In genomic region chr11:821513-822371, GRCh38 we compare ENCODE assay signal across 10 cellular contexts. TPM values are rescaled to one million over a fixed set of nuclear protein-coding genes. Genes with fewer than 3 reads are reported as not detected.
DNase-seq lines count a peak whose midpoint lies in the region; ATAC-seq and TF ChIP-seq lines count a peak whose summit lies in the region.
"Had no signal": no experiment of that assay in that cellular context is flagged by ENCODE, and none has a peak within 500 bp of the region (broad histone marks: within the 10 kb centered on the region; RNA-seq: fewer than 3 reads in every experiment).

No MANE protein-coding gene starts in this region.

- WGBS in sigmoid colon, 2 donors: 77 to 78% methylated on average over 22 of the region's 22 CpGs

- TF ChIP-seq POLR2A in sigmoid colon (IDR thresholded peaks at IDR 0.05): no peak

- peaks cover 49% of the 10 kb centered on the region for H3K36me3 Mint-ChIP-seq in Caco-2 (ENCODE audit: insufficient read depth, unreplicated experiment)

- CTCF ChIA-PET in Caco-2 (lab: Charles Lee): no interaction called here
- CTCF ChIA-PET in RWPE1 (lab: Yijun Ruan, JAX): no interaction called here

- H3K27me3 ChIP-seq in Caco-2 (replicated peaks; ENCODE audit: control insufficient read depth, insufficient read depth, low read length) (no peaks in the 10 kb centered on the region), sigmoid colon (peaks cover 7 to 34% (median 30%) of the 10 kb centered on the region in 3 donors)

- TF ChIP-seq EP300 in sigmoid colon (IDR thresholded peaks at IDR 0.05): no peak

- no peaks in the 10 kb centered on the region for H3K9me3 Mint-ChIP-seq in Caco-2 (ENCODE audit: unreplicated experiment)

- H3K27ac Mint-ChIP-seq in Caco-2 (ENCODE audit: unreplicated experiment): no peak overlapping the region

- peaks cover 44% of the 10 kb centered on the region for H3K4me1 ChIP-seq in Caco-2
- peaks cover 0 to 40% (median 32%) of the 10 kb centered on the region in 4 donors for H3K4me1 ChIP-seq in sigmoid colon

- H3K27me3 Mint-ChIP-seq in Caco-2 (ENCODE audit: insufficient read depth, unreplicated experiment): no peaks in the 10 kb centered on the region

- POLR2A ChIA-PET in Caco-2 (lab: Charles Lee) (no interaction called here), RWPE1 (lab: Yijun Ruan, JAX; ENCODE audit: low non-redundant PET) (interaction anchor here (0.6 to 2.0 kb wide), 3 partner anchors 13 to 21 kb away, joined by 3 to 6 read pairs (median 3); partner anchors contain the start of genes POLR2L and TSPAN4)

- H3K27ac ChIP-seq in RWPE1 (peak overlapping the region; percentile 97), sigmoid colon (peak overlapping the region; percentile 90 to 99 (median 98))

- H3K4me3 ChIP-seq in Caco-2 (ENCODE audit: low read depth, low read length) (no peak overlapping the region), sigmoid colon (no peak overlapping the region)

- no TSS peak for BruUV-seq in Caco-2 (replicated peaks; lab: Mats Ljungman, UMichigan)

- in situ Hi-C loops in GM13976 (cut with MboI; ENCODE audit: low sequenced_read_pairs, unreplicated experiment): no loop called here

- H3K4me1 Mint-ChIP-seq in Caco-2 (ENCODE audit: low read depth, unreplicated experiment): no peaks in the 10 kb centered on the region

- DNase-seq in Caco-2: no peak
- no peak for DNase-seq in RWPE1 (ENCODE audit: low spot score)
- peak; percentile 79 for DNase-seq in Right ventricle myocardium superior
- no peak for DNase-seq in sigmoid colon
- no peak for DNase-seq in UCSD-AML1 (lab: John Stamatoyannopoulos, UW; ENCODE audit: unreplicated experiment)
- no peak for DNase-seq in GM13976 (ENCODE audit: low spot score)
- DNase-seq: NCI-H2029 treated with DMSO at 0.1 percent for 48 hours had no signal

- TF ChIP-seq CTCF in Caco-2 (IDR thresholded peaks at IDR 0.05; ENCODE audit: insufficient read depth in 1 of 2, low read depth in 1 of 2, low read length in 1 of 2, severe bottlenecking in 1 of 2, unreplicated experiment in 1 of 2): no peak
- TF ChIP-seq CTCF in RWPE1 (conservative IDR thresholded peaks at IDR 0.05; ENCODE audit: low read depth): no peak
- TF ChIP-seq CTCF in sigmoid colon (IDR thresholded peaks at IDR 0.05): no peak
- TF ChIP-seq CTCF in GM13976 (IDR thresholded peaks at IDR 0.05; ENCODE audit: borderline replicate concordance, control extremely low read depth, extremely low read depth, insufficient read depth, missing control alignments): no peak

- H3K9me3 ChIP-seq in Caco-2: no peaks in the 10 kb centered on the region
- no peaks in the 10 kb centered on the region for H3K9me3 ChIP-seq in sigmoid colon

- intact Hi-C loops in Caco-2 (cut with micrococcal nuclease; ENCODE audit: unreplicated experiment) (no loop called here), Right ventricle myocardium superior (cut with DNase I) (no loop called here), sigmoid colon (cut with DNase I) (no loop called here)

- H3K36me3 ChIP-seq in Caco-2 (ENCODE audit: control insufficient read depth, insufficient read depth, low read length) (peaks cover 2% of the 10 kb centered on the region), sigmoid colon (peaks cover 22 to 41% (median 26%) of the 10 kb centered on the region in 4 donors)

- ATAC-seq in Right ventricle myocardium superior (ENCODE audit: poor library complexity) (no peak), HG03097 (IDR thresholded peaks at IDR 0.05; ENCODE audit: low FRiP score, unreplicated experiment) (no peak), HG03457 (IDR thresholded peaks at IDR 0.05; ENCODE audit: unreplicated experiment) (no peak)
- ATAC-seq: GM12878 had no signal

- peak overlapping the region; percentile 76 for H3K4me3 Mint-ChIP-seq in Caco-2 (ENCODE audit: unreplicated experiment)

RNA-seq across cellular contexts. Expression of gene PNPLA2, which starts 3.0 kb away (rescaled TPM):
- total RNA-seq in Caco-2 (2022): 84.7 and 93.6 TPM in 2 replicates
- total RNA-seq in Right ventricle myocardium superior: 346 TPM
- total RNA-seq in sigmoid colon: 10 to 100 TPM; 26.3 to 39.6 (median 34.6) TPM
- polyA plus RNA-seq in sigmoid colon: 100 to 1,000 TPM in 1 of 3 donors, 10 to 100 TPM in 2; 35.4 to 137 (median 47.6) TPM

RNA-seq across cellular contexts. Expression of gene CRACR2B, which starts 6.0 kb away (rescaled TPM):
- total RNA-seq in Caco-2 (2022) (15.4 and 16.3 TPM in 2 replicates), Right ventricle myocardium superior (18.9 TPM), sigmoid colon (1 to 10 TPM; 1.5 to 9.5 (median 4.6) TPM)
- polyA plus RNA-seq in sigmoid colon: 100 to 1,000 TPM in 1 of 3 donors, 10 to 100 TPM in 2; 32.1 to 149 (median 46.8) TPM

RNA-seq across cellular contexts. Expression of gene CD151, which starts 11.0 kb away (rescaled TPM):
- total RNA-seq in Caco-2 (2022) (268 and 302 TPM in 2 replicates), Right ventricle myocardium superior (405 TPM), sigmoid colon (100 to 1,000 TPM in 3 of 4 donors, 10 to 100 TPM in 1; 84.4 to 343 (median 278) TPM)
- 100 to 1,000 TPM in 1 of 3 donors, 10 to 100 TPM in 2; 91.9 to 436 (median 92.7) TPM for polyA plus RNA-seq in sigmoid colon

RNA-seq across cellular contexts. Expression of gene RPLP2, which starts 12.0 kb away (rescaled TPM):
- total RNA-seq in Caco-2 (2022): 2,622 and 2,843 TPM in 2 replicates
- total RNA-seq in Right ventricle myocardium superior: 982 TPM
- 100 to 1,000 TPM; 405 to 632 (median 412) TPM for total RNA-seq in sigmoid colon
- polyA plus RNA-seq in sigmoid colon: 1,000 to 10,000 TPM; 1,208 to 2,533 (median 1,777) TPM

RNA-seq across cellular contexts. Expression of gene PIDD1, which starts 16.7 kb away (rescaled TPM):
- 21.3 and 25.3 TPM in 2 replicates for total RNA-seq in Caco-2 (2022)
- 7.3 TPM for total RNA-seq in Right ventricle myocardium superior
- 10 to 100 TPM in 2 of 4 donors, 1 to 10 TPM in 2; 6.7 to 26.6 (median 11.4) TPM for total RNA-seq in sigmoid colon
- polyA plus RNA-seq in sigmoid colon: 10 to 100 TPM in 1 of 3 donors, 1 to 10 TPM in 2; 4.9 to 28.8 (median 6.0) TPM
